ENCODE assay signal across 10 cellular contexts in the genomic region with DNA sequence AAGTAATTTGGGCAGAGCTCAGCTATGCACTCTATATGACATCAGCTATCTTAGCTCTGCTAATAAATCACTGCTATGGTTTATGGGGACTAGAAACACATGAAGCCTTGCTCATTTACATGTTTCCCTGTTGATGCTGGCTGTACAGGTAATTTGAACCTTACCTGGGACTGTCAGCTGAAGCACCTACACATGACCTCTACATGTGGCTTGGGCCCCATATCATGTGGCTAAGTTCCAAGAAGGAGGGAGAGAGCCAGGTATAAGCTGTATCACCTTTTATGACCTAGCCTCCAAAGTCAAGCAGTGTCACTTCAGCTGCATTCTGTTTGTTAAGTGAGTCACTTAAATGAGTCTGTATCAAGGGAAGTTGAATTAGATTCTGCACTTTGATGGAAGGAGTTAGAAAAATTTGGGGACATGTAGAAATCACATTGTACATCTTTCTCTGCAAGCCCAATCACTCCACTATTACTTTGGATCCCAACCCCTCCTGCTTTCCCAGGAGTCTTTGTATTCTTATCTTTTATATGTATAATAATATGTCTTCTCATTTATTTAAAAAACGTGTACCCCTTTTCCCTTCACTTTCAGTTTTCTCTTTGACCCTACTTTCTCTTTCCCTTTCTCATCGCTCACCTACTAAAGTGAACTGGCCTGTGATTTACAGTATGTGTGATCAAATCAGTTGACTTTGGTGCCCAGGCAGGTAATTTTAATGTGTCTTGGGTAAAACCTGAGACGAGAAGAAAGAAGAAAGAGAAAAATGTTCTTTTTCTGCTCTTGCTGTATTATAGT. TPM values are rescaled to one million over a fixed set of nuclear protein-coding genes. Genes with fewer than 3 reads are reported as not detected.
A peak's percentile ranks its signal among the peaks of the same experiment; 100 is the strongest.
DNase-seq lines count a peak whose midpoint lies in the region; ATAC-seq and TF ChIP-seq lines count a peak whose summit lies in the region.
"Had no signal": no experiment of that assay in that cellular context is flagged by ENCODE, and none has a peak within 500 bp of the region (broad histone marks: within the 10 kb centered on the region; RNA-seq: fewer than 3 reads in every experiment).

No MANE protein-coding gene starts in this region.

- CTCF ChIA-PET in activated CD8-positive, alpha-beta memory T cell treated with anti-CD3 and anti-CD28 coated beads, Interleukin-2, amount 10 ng/mL, durations not matched to agents 7 days and 5 days (lab: Charles Lee) = interaction anchor here (1.4 to 2.3 kb wide), 3 partner anchors 12 to 530 kb away, joined by 3 to 23 read pairs (median 4); a partner anchor contains a TSS

- peaks cover 9% of the 10 kb centered on the region for H3K36me3 Mint-ChIP-seq in activated CD8-positive, alpha-beta memory T cell treated with anti-CD3 and anti-CD28 coated beads, Interleukin-2, amount 10 ng/mL, durations not matched to agents 7 days and 5 days
- peaks cover 2% of the 10 kb centered on the region for H3K36me3 Mint-ChIP-seq in T-helper 2 cell treated with Interferon-gamma antibody and Interleukin-4, amounts not matched to agents 5 μg/mL and 100 μg/mL, for 36 hours (ENCODE audit: low read depth)

- peak overlapping the region; percentile 72 for H3K4me3 Mint-ChIP-seq in activated CD8-positive, alpha-beta memory T cell treated with anti-CD3 and anti-CD28 coated beads, Interleukin-2, amount 10 ng/mL, durations not matched to agents 7 days and 5 days
- H3K4me3 Mint-ChIP-seq in T-helper 2 cell treated with Interferon-gamma antibody and Interleukin-4, amounts not matched to agents 5 μg/mL and 100 μg/mL, for 36 hours = peak overlapping the region; percentile 65

- peak overlapping the region in 7 of 8 donors; percentile 8 to 53 (median 18) for H3K4me3 ChIP-seq in spleen
- H3K4me3 ChIP-seq: BLaER1 treated with 17β-estradiol and CSF1 and Interleukin-3, amounts not matched to agents 10 nM and 100 nM had no signal

- no peaks in the 10 kb centered on the region for H3K27me3 Mint-ChIP-seq in activated CD8-positive, alpha-beta memory T cell treated with anti-CD3 and anti-CD28 coated beads, Interleukin-2, amount 10 ng/mL, durations not matched to agents 7 days and 5 days
- no peaks in the 10 kb centered on the region for H3K27me3 Mint-ChIP-seq in T-helper 2 cell treated with Interferon-gamma antibody and Interleukin-4, amounts not matched to agents 5 μg/mL and 100 μg/mL, for 36 hours (ENCODE audit: low read depth)

- H3K27ac Mint-ChIP-seq in activated CD8-positive, alpha-beta memory T cell treated with anti-CD3 and anti-CD28 coated beads, Interleukin-2, amount 10 ng/mL, durations not matched to agents 7 days and 5 days = peak overlapping the region; percentile 86
- H3K27ac Mint-ChIP-seq in T-helper 2 cell treated with Interferon-gamma antibody and Interleukin-4, amounts not matched to agents 5 μg/mL and 100 μg/mL, for 36 hours = peak overlapping the region; percentile 51

- H3K4me1 ChIP-seq in spleen (peaks cover 0 to 24% (median 11%) of the 10 kb centered on the region in 6 donors), foreskin keratinocyte (peaks cover 17% of the 10 kb centered on the region)
- H3K4me1 ChIP-seq: BLaER1 treated with 17β-estradiol and CSF1 and Interleukin-3, amounts not matched to agents 10 nM and 100 nM had no signal

- no peaks in the 10 kb centered on the region for H3K9me3 ChIP-seq in spleen
- H3K9me3 ChIP-seq: BLaER1 treated with 17β-estradiol and CSF1 and Interleukin-3, amounts not matched to agents 10 nM and 100 nM had no signal

- TF ChIP-seq POLR2A in spleen (IDR thresholded peaks at IDR 0.05) = no peak

- H3K9me3 Mint-ChIP-seq in activated CD8-positive, alpha-beta memory T cell treated with anti-CD3 and anti-CD28 coated beads, Interleukin-2, amount 10 ng/mL, durations not matched to agents 7 days and 5 days (ENCODE audit: low read depth) = peaks cover 7% of the 10 kb centered on the region
- no peaks in the 10 kb centered on the region for H3K9me3 Mint-ChIP-seq in T-helper 2 cell treated with Interferon-gamma antibody and Interleukin-4, amounts not matched to agents 5 μg/mL and 100 μg/mL, for 36 hours

- peaks cover 30% of the 10 kb centered on the region for H3K4me1 Mint-ChIP-seq in activated CD8-positive, alpha-beta memory T cell treated with anti-CD3 and anti-CD28 coated beads, Interleukin-2, amount 10 ng/mL, durations not matched to agents 7 days and 5 days
- H3K4me1 Mint-ChIP-seq in T-helper 2 cell treated with Interferon-gamma antibody and Interleukin-4, amounts not matched to agents 5 μg/mL and 100 μg/mL, for 36 hours (ENCODE audit: low read depth) = peaks cover 15% of the 10 kb centered on the region

- peak overlapping the region; percentile 48 to 72 (median 56) for H3K27ac ChIP-seq in spleen
- no peak overlapping the region for H3K27ac ChIP-seq in foreskin keratinocyte
- H3K27ac ChIP-seq: BLaER1 treated with 17β-estradiol and CSF1 and Interleukin-3, amounts not matched to agents 10 nM and 100 nM had no signal

- WGBS in spleen, 5 donors = 23 to 33% (median 25%) methylated on average over 3 of the region's 3 CpGs

- intact Hi-C loops in spleen (cut with DNase I; ENCODE audit: low total_unique reads) = no loop called here

- peak; percentile 77 for ATAC-seq in activated CD8-positive, alpha-beta memory T cell treated with anti-CD3 and anti-CD28 coated beads, Interleukin-2, amount 10 ng/mL, durations not matched to agents 7 days and 5 days
- ATAC-seq in HG02798 (IDR thresholded peaks at IDR 0.05; ENCODE audit: poor library complexity, unreplicated experiment) (peak; percentile 68), GM18519 (IDR thresholded peaks at IDR 0.05; ENCODE audit: low FRiP score, unreplicated experiment) (no peak), HG03045 (IDR thresholded peaks at IDR 0.05; ENCODE audit: unreplicated experiment) (no peak), foreskin keratinocyte (no peak)

- DNase-seq in activated CD8-positive, alpha-beta memory T cell treated with anti-CD3 and anti-CD28 coated beads, Interleukin-2, amount 10 ng/mL, durations not matched to agents 7 days and 5 days = peak; percentile 43
- DNase-seq in activated CD8-positive, alpha-beta memory T cell treated with anti-CD3 and anti-CD28 coated beads, Interleukin-2, amount 50 U/mL, for 4 hours = no peak
- DNase-seq in T-helper 2 cell treated with Interferon-gamma antibody and Interleukin-4, amounts not matched to agents 5 μg/mL and 100 μg/mL, for 36 hours (ENCODE audit: low spot score) = no peak
- DNase-seq in spleen = no peak
- no peak for DNase-seq in foreskin keratinocyte
- DNase-seq: KBM-7 had no signal

- no peak for TF ChIP-seq CTCF in spleen (IDR thresholded peaks at IDR 0.05 in 8 of 11, conservative IDR thresholded peaks at IDR 0.05 in 3 of 11)
- TF ChIP-seq CTCF in foreskin keratinocyte (conservative IDR thresholded peaks at IDR 0.05) = no peak

- H3K36me3 ChIP-seq in spleen = no peaks in the 10 kb centered on the region
- H3K36me3 ChIP-seq: BLaER1 treated with 17β-estradiol and CSF1 and Interleukin-3, amounts not matched to agents 10 nM and 100 nM had no signal

- H3K27me3 ChIP-seq in spleen (replicated peaks in 1 of 7) = no peaks in the 10 kb centered on the region
- H3K27me3 ChIP-seq in foreskin keratinocyte = no peaks in the 10 kb centered on the region
- H3K27me3 ChIP-seq: BLaER1 treated with 17β-estradiol and CSF1 and Interleukin-3, amounts not matched to agents 10 nM and 100 nM had no signal

RNA-seq across cellular contexts. Expression of a gene that starts 53.4 kb away (rescaled TPM):
- total RNA-seq in activated CD8-positive, alpha-beta memory T cell treated with anti-CD3 and anti-CD28 coated beads, Interleukin-2, amount 10 ng/mL, durations not matched to agents 7 days and 5 days = 10 to 100 TPM; 68.8 to 69.1 TPM
- total RNA-seq in spleen (10 to 100 TPM; 55.6 to 93.0 (median 73.4) TPM), foreskin keratinocyte (12.8 and 14.2 TPM in 2 replicates)
- polyA plus RNA-seq in spleen (10 to 100 TPM; 21.0 to 32.5 (median 31.0) TPM), foreskin keratinocyte (5.1 and 5.6 TPM in 2 replicates)

Comparison
In these comparisons a context has a peak if more than half of its experiments do, and no peak if none do; other contexts are left out.
1. ATAC-seq: peak in activated CD8-positive, alpha-beta memory T cell treated with anti-CD3 and anti-CD28 coated beads, Interleukin-2, amount 10 ng/mL, durations not matched to agents 7 days and 5 days (single experiment) and HG02798 (single experiment); none in GM18519 (single experiment), HG03045 (single experiment) and foreskin keratinocyte (single experiment).